ENCODE assay signal across 2 cellular contexts in genomic region chr10:9198611-9199010, GRCh38.
TF ChIP-seq lines count a peak whose summit lies in the region.

No MANE protein-coding gene starts in this region.

TF ChIP-seq in SK-N-SH treated with all-trans-retinoic acid at 6 μM for 48 hours, 23 proteins besides CTCF, POLR2A, EP300 and RAD21:
- TF ChIP-seq, protein P1, sequence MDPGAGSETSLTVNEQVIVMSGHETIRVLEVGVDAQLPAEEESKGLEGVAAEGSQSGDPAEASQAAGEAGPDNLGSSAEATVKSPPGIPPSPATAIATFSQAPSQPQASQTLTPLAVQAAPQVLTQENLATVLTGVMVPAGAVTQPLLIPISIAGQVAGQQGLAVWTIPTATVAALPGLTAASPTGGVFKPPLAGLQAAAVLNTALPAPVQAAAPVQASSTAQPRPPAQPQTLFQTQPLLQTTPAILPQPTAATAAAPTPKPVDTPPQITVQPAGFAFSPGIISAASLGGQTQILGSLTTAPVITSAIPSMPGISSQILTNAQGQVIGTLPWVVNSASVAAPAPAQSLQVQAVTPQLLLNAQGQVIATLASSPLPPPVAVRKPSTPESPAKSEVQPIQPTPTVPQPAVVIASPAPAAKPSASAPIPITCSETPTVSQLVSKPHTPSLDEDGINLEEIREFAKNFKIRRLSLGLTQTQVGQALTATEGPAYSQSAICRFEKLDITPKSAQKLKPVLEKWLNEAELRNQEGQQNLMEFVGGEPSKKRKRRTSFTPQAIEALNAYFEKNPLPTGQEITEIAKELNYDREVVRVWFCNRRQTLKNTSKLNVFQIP (CRISPR knock-in tag; IDR thresholded peaks at IDR 0.05; ENCODE audit: borderline replicate concordance, low read depth): no peak
- TF ChIP-seq ESRRG (CRISPR knock-in tag; IDR thresholded peaks at IDR 0.05) (no peak), OSR1 (CRISPR knock-in tag; IDR thresholded peaks at IDR 0.05) (no peak), ZNF565 (CRISPR knock-in tag; conservative IDR thresholded peaks at IDR 0.05; ENCODE audit: low read depth) (no peak), ISL1 (CRISPR knock-in tag; IDR thresholded peaks at IDR 0.05) (no peak), ARNTL (CRISPR knock-in tag; IDR thresholded peaks at IDR 0.05; ENCODE audit: borderline replicate concordance, low read depth) (no peak), TSHZ2 (CRISPR knock-in tag; IDR thresholded peaks at IDR 0.05) (no peak), SNAI2 (CRISPR knock-in tag; IDR thresholded peaks at IDR 0.05) (no peak), RARB (CRISPR knock-in tag; IDR thresholded peaks at IDR 0.05) (no peak), ZNF8 (CRISPR knock-in tag; IDR thresholded peaks at IDR 0.05) (no peak), GLIS3 (CRISPR knock-in tag; IDR thresholded peaks at IDR 0.05) (no peak), CSDC2 (CRISPR knock-in tag; IDR thresholded peaks at IDR 0.05) (no peak), PATZ1 (CRISPR knock-in tag; IDR thresholded peaks at IDR 0.05; ENCODE audit: borderline replicate concordance) (no peak), PPARA (CRISPR knock-in tag; IDR thresholded peaks at IDR 0.05; ENCODE audit: borderline replicate concordance) (no peak)
TF ChIP-seq in SK-N-SH treated with all-trans-retinoic acid at 6 μM for 48 hours: peak in this region for 0.

TF ChIP-seq in SK-N-SH, 30 proteins besides CTCF, POLR2A, EP300 and RAD21 (continued from another document):
- TF ChIP-seq, protein P2, sequence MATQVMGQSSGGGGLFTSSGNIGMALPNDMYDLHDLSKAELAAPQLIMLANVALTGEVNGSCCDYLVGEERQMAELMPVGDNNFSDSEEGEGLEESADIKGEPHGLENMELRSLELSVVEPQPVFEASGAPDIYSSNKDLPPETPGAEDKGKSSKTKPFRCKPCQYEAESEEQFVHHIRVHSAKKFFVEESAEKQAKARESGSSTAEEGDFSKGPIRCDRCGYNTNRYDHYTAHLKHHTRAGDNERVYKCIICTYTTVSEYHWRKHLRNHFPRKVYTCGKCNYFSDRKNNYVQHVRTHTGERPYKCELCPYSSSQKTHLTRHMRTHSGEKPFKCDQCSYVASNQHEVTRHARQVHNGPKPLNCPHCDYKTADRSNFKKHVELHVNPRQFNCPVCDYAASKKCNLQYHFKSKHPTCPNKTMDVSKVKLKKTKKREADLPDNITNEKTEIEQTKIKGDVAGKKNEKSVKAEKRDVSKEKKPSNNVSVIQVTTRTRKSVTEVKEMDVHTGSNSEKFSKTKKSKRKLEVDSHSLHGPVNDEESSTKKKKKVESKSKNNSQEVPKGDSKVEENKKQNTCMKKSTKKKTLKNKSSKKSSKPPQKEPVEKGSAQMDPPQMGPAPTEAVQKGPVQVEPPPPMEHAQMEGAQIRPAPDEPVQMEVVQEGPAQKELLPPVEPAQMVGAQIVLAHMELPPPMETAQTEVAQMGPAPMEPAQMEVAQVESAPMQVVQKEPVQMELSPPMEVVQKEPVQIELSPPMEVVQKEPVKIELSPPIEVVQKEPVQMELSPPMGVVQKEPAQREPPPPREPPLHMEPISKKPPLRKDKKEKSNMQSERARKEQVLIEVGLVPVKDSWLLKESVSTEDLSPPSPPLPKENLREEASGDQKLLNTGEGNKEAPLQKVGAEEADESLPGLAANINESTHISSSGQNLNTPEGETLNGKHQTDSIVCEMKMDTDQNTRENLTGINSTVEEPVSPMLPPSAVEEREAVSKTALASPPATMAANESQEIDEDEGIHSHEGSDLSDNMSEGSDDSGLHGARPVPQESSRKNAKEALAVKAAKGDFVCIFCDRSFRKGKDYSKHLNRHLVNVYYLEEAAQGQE (IDR thresholded peaks at IDR 0.05; ENCODE audit: low read depth, low read length): no peak
- no peak for TF ChIP-seq FOSL2 (IDR thresholded peaks at IDR 0.05; ENCODE audit: borderline replicate concordance, low read depth)
